ENCODE assay signal across 24 cellular contexts in genomic region chr1:33660244-33660643, GRCh38.
DNase-seq lines count a peak whose midpoint lies in the region; ATAC-seq and TF ChIP-seq lines count a peak whose summit lies in the region.
"Had no signal": no experiment of that assay in that cellular context is flagged by ENCODE, and none has a peak within 500 bp of the region (broad histone marks: within the 10 kb centered on the region; RNA-seq: fewer than 3 reads in every experiment).

No MANE protein-coding gene starts in this region.

- peaks cover 1% of the 10 kb centered on the region for H3K27me3 Mint-ChIP-seq in MCF 10A (ENCODE audit: insufficient read depth, unreplicated experiment)

- peak; percentile 70 for DNase-seq in DMS53 (lab: John Stamatoyannopoulos, UW)
- peak; percentile 30 for DNase-seq in NCI-H1092 (lab: John Stamatoyannopoulos, UW)
- DNase-seq in RWPE2 (ENCODE audit: low spot score): no peak
- DNase-seq in prostate gland (ENCODE audit: low spot score): peak; percentile 79
- no peak for DNase-seq in MCF 10A (ENCODE audit: unreplicated experiment)
- no peak for DNase-seq in G401 (ENCODE audit: low spot score)
- DNase-seq: activated CD4-positive, alpha-beta T cell treated with anti-CD3 and anti-CD28 coated beads, Interleukin-2, amount 10 ng/mL, durations not matched to agents 24 days and 14 days; activated naive CD8-positive, alpha-beta T cell treated with anti-CD3 and anti-CD28 coated beads, Interleukin-2, amount 50 U/mL, for 24 hours; activated T-cell treated with anti-CD3 and anti-CD28 coated beads, Interleukin-2, amount 50 U/mL, for 24 hours; CD4-positive, alpha-beta memory T cell; cerebellar nuclear complex; GF-D8; NCI-H187 treated with DMSO at 0.1 percent for 48 hours; NCI-H345; pancreas; stimulated activated CD4-positive, alpha-beta T cell treated with anti-CD3 and anti-CD28 coated beads, Interleukin-4, amount 100 ng/mL, for 1 hour; T-helper 9 cell; WERI-Rb-1 had no signal

- ATAC-seq in RWPE2 (ENCODE audit: low read depth) (peak; percentile 59), GM18907 (IDR thresholded peaks at IDR 0.05; ENCODE audit: unreplicated experiment) (no peak)
- ATAC-seq: activated naive CD8-positive, alpha-beta T cell treated with anti-CD3 and anti-CD28 coated beads, Interleukin-2, amount 50 U/mL, for 24 hours; Right ventricle myocardium inferior had no signal

- H3K27ac ChIP-seq in RWPE2 (ENCODE audit: poor library complexity, severe bottlenecking) (no peak overlapping the region), prostate gland (peak overlapping the region in 1 of 2 donors; percentile 66)
- H3K27ac ChIP-seq: KMS-11, pancreas, right atrium auricular region, WERI-Rb-1 had no signal

- H3K9me3 ChIP-seq in RWPE2 (ENCODE audit: severe bottlenecking): no peaks in the 10 kb centered on the region
- no peaks in the 10 kb centered on the region for H3K9me3 ChIP-seq in prostate gland
- H3K9me3 ChIP-seq: pancreas, right atrium auricular region had no signal

- H3K27me3 ChIP-seq in RWPE2 (ENCODE audit: insufficient read depth, poor library complexity, severe bottlenecking): peaks cover 3% of the 10 kb centered on the region
- H3K27me3 ChIP-seq in prostate gland (replicated peaks; ENCODE audit: insufficient read depth): no peaks in the 10 kb centered on the region
- H3K27me3 ChIP-seq: pancreas, right atrium auricular region had no signal

- no peaks in the 10 kb centered on the region for H3K36me3 Mint-ChIP-seq in MCF 10A (ENCODE audit: insufficient read depth, unreplicated experiment)
- H3K36me3 Mint-ChIP-seq: CD4-positive, alpha-beta memory T cell; memory B cell had no signal

- in situ Hi-C loops in G401 (cut with HindIII; ENCODE audit: low sequenced_read_pairs): no loop called here

- TF ChIP-seq CTCF in RWPE2 (IDR thresholded peaks at IDR 0.05; ENCODE audit: poor library complexity, severe bottlenecking) (no peak), prostate gland (IDR thresholded peaks at IDR 0.05) (no peak), MCF 10A (IDR thresholded peaks at IDR 0.05; ENCODE audit: unreplicated experiment) (no peak)

- no peak for TF ChIP-seq POLR2A in prostate gland (IDR thresholded peaks at IDR 0.05)

- no peaks in the 10 kb centered on the region for H3K9me3 Mint-ChIP-seq in MCF 10A (ENCODE audit: unreplicated experiment)
- H3K9me3 Mint-ChIP-seq: activated CD4-positive, alpha-beta T cell treated with anti-CD3 and anti-CD28 coated beads, Interleukin-2, amount 10 ng/mL, durations not matched to agents 24 days and 14 days; activated naive CD8-positive, alpha-beta T cell treated with anti-CD3 and anti-CD28 coated beads, Interleukin-2, amount 50 U/mL, for 24 hours; activated T-cell treated with anti-CD3 and anti-CD28 coated beads, Interleukin-2, amount 50 U/mL, for 24 hours; CD4-positive, alpha-beta memory T cell; memory B cell; neural crest cell had no signal

- POLR2A ChIA-PET in MCF 10A (lab: Yijun Ruan, JAX): no interaction called here

- WGBS in prostate gland: 8% methylated on average over 5 of the region's 5 CpGs

- BruUV-seq in MCF 10A (replicated peaks; lab: Mats Ljungman, UMichigan): no TSS peak

- H3K4me3 ChIP-seq in RWPE2 (ENCODE audit: severe bottlenecking): no peak overlapping the region
- H3K4me3 ChIP-seq in prostate gland: no peak overlapping the region
- H3K4me3 ChIP-seq: pancreas, right atrium auricular region had no signal

- H3K27ac Mint-ChIP-seq in MCF 10A (ENCODE audit: low read depth, unreplicated experiment): no peak overlapping the region
- H3K27ac Mint-ChIP-seq: activated CD4-positive, alpha-beta T cell treated with anti-CD3 and anti-CD28 coated beads, Interleukin-2, amount 10 ng/mL, durations not matched to agents 24 days and 14 days; activated naive CD8-positive, alpha-beta T cell treated with anti-CD3 and anti-CD28 coated beads, Interleukin-2, amount 50 U/mL, for 24 hours; activated T-cell treated with anti-CD3 and anti-CD28 coated beads, Interleukin-2, amount 50 U/mL, for 24 hours; CD4-positive, alpha-beta memory T cell; memory B cell had no signal

- no peak overlapping the region for H3K4me3 Mint-ChIP-seq in MCF 10A (ENCODE audit: unreplicated experiment)
- H3K4me3 Mint-ChIP-seq: activated CD4-positive, alpha-beta T cell treated with anti-CD3 and anti-CD28 coated beads, Interleukin-2, amount 10 ng/mL, durations not matched to agents 24 days and 14 days; activated naive CD8-positive, alpha-beta T cell treated with anti-CD3 and anti-CD28 coated beads, Interleukin-2, amount 50 U/mL, for 24 hours; activated T-cell treated with anti-CD3 and anti-CD28 coated beads, Interleukin-2, amount 50 U/mL, for 24 hours; CD4-positive, alpha-beta memory T cell; memory B cell; neural crest cell had no signal

- H3K36me3 ChIP-seq in RWPE2 (ENCODE audit: low read depth) (no peaks in the 10 kb centered on the region), prostate gland (no peaks in the 10 kb centered on the region)
- H3K36me3 ChIP-seq: pancreas, right atrium auricular region, WERI-Rb-1 had no signal

- H3K4me1 Mint-ChIP-seq in MCF 10A (ENCODE audit: insufficient read depth, unreplicated experiment): no peaks in the 10 kb centered on the region
- H3K4me1 Mint-ChIP-seq: activated CD4-positive, alpha-beta T cell treated with anti-CD3 and anti-CD28 coated beads, Interleukin-2, amount 10 ng/mL, durations not matched to agents 24 days and 14 days; activated naive CD8-positive, alpha-beta T cell treated with anti-CD3 and anti-CD28 coated beads, Interleukin-2, amount 50 U/mL, for 24 hours; CD4-positive, alpha-beta memory T cell; memory B cell had no signal

- H3K4me1 ChIP-seq in RWPE2 (ENCODE audit: insufficient read depth, poor library complexity, severe bottlenecking) (no peaks in the 10 kb centered on the region), prostate gland (replicated peaks) (no peaks in the 10 kb centered on the region)

- intact Hi-C loops in prostate gland (cut with DNase I) (no loop called here), MCF 10A (cut with micrococcal nuclease) (no loop called here)

- CTCF ChIA-PET in MCF 10A (lab: Yijun Ruan, JAX): interaction anchor here (0.7 to 3.8 kb wide), 2 partner anchors 27 to 1121 kb away, joined by 3 to 14 read pairs; no protein-coding TSS in a partner anchor

Comparison
In these comparisons a context has a peak if more than half of its experiments do, and no peak if none do; other contexts are left out.
1. DNase-seq: peak in DMS53 (single experiment), NCI-H1092 (single experiment) and prostate gland (single experiment); none in RWPE2 (single experiment), MCF 10A (single experiment) and G401 (single experiment).